ENCODE assay signal across 16 cellular contexts in genomic region chr10:119451305-119451896, GRCh38.
"Had no signal": no experiment of that assay in that cellular context is flagged by ENCODE, and none has a peak within 500 bp of the region (broad histone marks: within the 10 kb centered on the region; RNA-seq: fewer than 3 reads in every experiment).

No MANE protein-coding gene starts in this region.

- H3K4me3 ChIP-seq: esophagus muscularis mucosa, prostate gland, testis had no signal

- DNase-seq: effector memory CD8-positive, alpha-beta T cell; foreskin keratinocyte; immature natural killer cell; midbrain; nephron progenitor cell; stimulated activated CD4-positive, alpha-beta T cell treated with anti-CD3 and anti-CD28 coated beads, Interleukin-2, amount 100 ng/mL, for 24 hours; stimulated activated CD4-positive, alpha-beta T cell treated with anti-CD3 and anti-CD28 coated beads, Interleukin-4, amount 100 ng/mL, for 4 hours; stimulated activated naive B cell treated with anti-CD40 and anti-IgM and Interleukin-4, amounts not matched to agents 10 μg/mL and 1 μg/mL and 100 μg/mL, for 72 hours; stimulated activated naive CD8-positive, alpha-beta T cell treated with anti-CD3 and anti-CD28 coated beads, Interleukin-15, amount 100 ng/mL, for 72 hours; testis; trophoblast cell had no signal

- H3K27me3 ChIP-seq: esophagus muscularis mucosa, foreskin keratinocyte, testis had no signal

- H3K4me1 ChIP-seq: parathyroid adenoma, prostate gland, testis had no signal

- H3K27ac ChIP-seq: epithelial cell of prostate, esophagus muscularis mucosa, foreskin keratinocyte, parathyroid adenoma, prostate gland, testis had no signal

- ATAC-seq: effector memory CD8-positive, alpha-beta T cell; sciatic nerve; stimulated activated naive B cell treated with anti-CD40 and anti-IgM and Interleukin-4, amounts not matched to agents 10 μg/mL and 1 μg/mL and 100 μg/mL, for 72 hours; stimulated activated naive CD8-positive, alpha-beta T cell treated with anti-CD3 and anti-CD28 coated beads, Interleukin-15, amount 100 ng/mL, for 72 hours had no signal

- H3K9me3 ChIP-seq: esophagus muscularis mucosa, prostate gland, testis had no signal

- H3K36me3 ChIP-seq: prostate gland had no signal
